ENCODE assay signal across 1 cellular context in the genomic region with DNA sequence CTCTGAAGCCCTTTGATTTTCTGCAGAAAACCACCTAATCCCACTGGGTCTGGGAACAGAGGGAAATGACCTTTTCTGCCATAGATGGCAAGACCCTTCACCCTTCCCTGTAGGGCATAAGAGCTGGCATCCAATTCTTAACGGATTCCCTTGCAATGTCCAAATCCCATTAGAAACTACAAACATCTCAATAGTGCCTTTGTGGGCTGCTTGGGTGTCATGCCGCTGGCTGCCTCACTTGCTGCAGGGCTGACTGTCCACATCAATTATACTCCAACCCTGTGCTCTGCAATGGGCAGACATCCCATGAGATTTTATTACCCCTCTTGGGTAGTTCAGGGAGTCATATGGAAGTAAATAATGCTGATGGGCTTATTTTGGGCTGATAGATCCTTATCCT.
TF ChIP-seq lines count a peak whose summit lies in the region.

No MANE protein-coding gene starts in this region.

TF ChIP-seq in SK-N-SH treated with all-trans-retinoic acid at 6 μM for 48 hours, 23 proteins besides CTCF, POLR2A, EP300 and RAD21 (continued from another document):
- TF ChIP-seq, protein P1, sequence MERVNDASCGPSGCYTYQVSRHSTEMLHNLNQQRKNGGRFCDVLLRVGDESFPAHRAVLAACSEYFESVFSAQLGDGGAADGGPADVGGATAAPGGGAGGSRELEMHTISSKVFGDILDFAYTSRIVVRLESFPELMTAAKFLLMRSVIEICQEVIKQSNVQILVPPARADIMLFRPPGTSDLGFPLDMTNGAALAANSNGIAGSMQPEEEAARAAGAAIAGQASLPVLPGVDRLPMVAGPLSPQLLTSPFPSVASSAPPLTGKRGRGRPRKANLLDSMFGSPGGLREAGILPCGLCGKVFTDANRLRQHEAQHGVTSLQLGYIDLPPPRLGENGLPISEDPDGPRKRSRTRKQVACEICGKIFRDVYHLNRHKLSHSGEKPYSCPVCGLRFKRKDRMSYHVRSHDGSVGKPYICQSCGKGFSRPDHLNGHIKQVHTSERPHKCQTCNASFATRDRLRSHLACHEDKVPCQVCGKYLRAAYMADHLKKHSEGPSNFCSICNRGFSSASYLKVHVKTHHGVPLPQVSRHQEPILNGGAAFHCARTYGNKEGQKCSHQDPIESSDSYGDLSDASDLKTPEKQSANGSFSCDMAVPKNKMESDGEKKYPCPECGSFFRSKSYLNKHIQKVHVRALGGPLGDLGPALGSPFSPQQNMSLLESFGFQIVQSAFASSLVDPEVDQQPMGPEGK (CRISPR knock-in tag; IDR thresholded peaks at IDR 0.05; ENCODE audit: borderline replicate concordance) = no peak
